11 cellular contexts compared by ENCODE assay signal in the genomic region with DNA sequence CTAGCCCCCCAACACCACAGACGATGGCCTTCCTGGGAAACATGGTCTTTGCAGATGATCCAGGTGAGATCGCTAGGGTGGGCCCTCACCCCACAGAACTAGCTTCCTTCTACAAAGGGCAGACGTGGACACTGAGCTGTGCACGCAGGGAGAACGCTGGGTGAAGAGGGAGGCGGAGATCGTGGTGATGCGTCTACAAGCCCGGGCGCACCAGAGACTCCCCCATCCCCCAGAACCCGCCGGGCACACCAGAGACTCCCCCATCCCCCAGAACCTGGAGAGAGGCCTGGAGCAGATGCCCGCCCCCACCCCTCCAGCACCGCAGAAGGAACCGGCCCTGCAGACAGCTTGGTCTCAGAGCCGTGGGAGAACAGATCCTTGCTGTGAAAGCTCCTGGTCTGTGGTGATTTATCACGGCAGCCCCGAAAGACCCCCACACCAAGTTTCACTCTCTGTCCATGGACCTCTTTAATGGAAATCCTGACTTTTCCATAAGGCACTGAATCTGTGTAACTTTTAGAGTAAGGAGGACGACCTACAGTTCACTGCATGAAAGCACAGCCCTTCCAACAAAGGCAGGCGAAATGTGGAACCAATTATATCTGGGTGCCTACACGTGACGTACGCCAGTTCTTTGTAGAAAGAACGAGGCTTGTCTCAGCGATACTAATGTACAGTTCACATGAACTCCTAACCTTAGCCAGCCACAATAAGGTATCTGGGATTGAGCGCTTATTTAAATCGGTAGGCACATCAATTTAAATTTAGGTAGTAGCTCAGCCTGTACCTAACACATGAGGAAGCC.
DNase-seq lines count a peak whose midpoint lies in the region; ATAC-seq, FAIRE-seq and TF ChIP-seq lines count a peak whose summit lies in the region.
"Had no signal": no experiment of that assay in that cellular context is flagged by ENCODE, and none has a peak within 500 bp of the region (broad histone marks: within the 10 kb centered on the region; RNA-seq: fewer than 3 reads in every experiment).

No MANE protein-coding gene starts in this region.

- no peak for FAIRE-seq in frontal cortex (lab: Jason Lieb, UNC)

- no peaks in the 10 kb centered on the region for H3K36me3 ChIP-seq in left ventricle myocardium inferior

- no peak overlapping the region for H3K4me3 ChIP-seq in left ventricle myocardium inferior

- H3K4me3 Mint-ChIP-seq in activated T-cell treated with anti-CD3 and anti-CD28 coated beads, Interleukin-2, amount 50 U/mL, for 24 hours: no peak overlapping the region
- no peak overlapping the region for H3K4me3 Mint-ChIP-seq in activated T-cell treated with anti-CD3 and anti-CD28 coated beads, Interleukin-2, amount 50 U/mL, for 4 hours
- no peak overlapping the region for H3K4me3 Mint-ChIP-seq in activated CD4-positive, alpha-beta memory T cell treated with anti-CD3 and anti-CD28 coated beads, Interleukin-2, amount 10 ng/mL, durations not matched to agents 7 days and 5 days

- CTCF ChIA-PET in activated CD4-positive, alpha-beta memory T cell treated with anti-CD3 and anti-CD28 coated beads, Interleukin-2, amount 10 ng/mL, durations not matched to agents 7 days and 5 days (lab: Charles Lee): no interaction called here

- H3K27ac ChIP-seq in left ventricle myocardium inferior (replicated peaks): no peak overlapping the region

- H3K27me3 Mint-ChIP-seq in activated T-cell treated with anti-CD3 and anti-CD28 coated beads, Interleukin-2, amount 50 U/mL, for 24 hours: no peaks in the 10 kb centered on the region
- H3K27me3 Mint-ChIP-seq in activated T-cell treated with anti-CD3 and anti-CD28 coated beads, Interleukin-2, amount 50 U/mL, for 4 hours (ENCODE audit: low read depth): no peaks in the 10 kb centered on the region
- H3K27me3 Mint-ChIP-seq in activated CD4-positive, alpha-beta memory T cell treated with anti-CD3 and anti-CD28 coated beads, Interleukin-2, amount 10 ng/mL, durations not matched to agents 7 days and 5 days: no peaks in the 10 kb centered on the region

- no peak for TF ChIP-seq CTCF in left ventricle myocardium inferior (IDR thresholded peaks at IDR 0.05; ENCODE audit: borderline replicate concordance)

- no peaks in the 10 kb centered on the region for H3K9me3 ChIP-seq in left ventricle myocardium inferior (replicated peaks)

- H3K36me3 Mint-ChIP-seq in activated T-cell treated with anti-CD3 and anti-CD28 coated beads, Interleukin-2, amount 50 U/mL, for 24 hours (ENCODE audit: low read depth): peaks cover 44% of the 10 kb centered on the region
- peaks cover 7% of the 10 kb centered on the region for H3K36me3 Mint-ChIP-seq in activated T-cell treated with anti-CD3 and anti-CD28 coated beads, Interleukin-2, amount 50 U/mL, for 4 hours (ENCODE audit: insufficient read depth)
- peaks cover 19% of the 10 kb centered on the region for H3K36me3 Mint-ChIP-seq in activated CD4-positive, alpha-beta memory T cell treated with anti-CD3 and anti-CD28 coated beads, Interleukin-2, amount 10 ng/mL, durations not matched to agents 7 days and 5 days (ENCODE audit: low read depth)

- intact Hi-C loops in left ventricle myocardium inferior (cut with micrococcal nuclease): no loop called here

- H3K27ac Mint-ChIP-seq in activated T-cell treated with anti-CD3 and anti-CD28 coated beads, Interleukin-2, amount 50 U/mL, for 24 hours: peak overlapping the region; percentile 94
- H3K27ac Mint-ChIP-seq in activated CD4-positive, alpha-beta memory T cell treated with anti-CD3 and anti-CD28 coated beads, Interleukin-2, amount 10 ng/mL, durations not matched to agents 7 days and 5 days: peak overlapping the region; percentile 65

- DNase-seq in activated T-cell treated with anti-CD3 and anti-CD28 coated beads, Interleukin-2, amount 50 U/mL, for 24 hours: no peak
- DNase-seq in activated T-cell treated with anti-CD3 and anti-CD28 coated beads, Interleukin-2, amount 50 U/mL, for 4 hours: no peak
- DNase-seq in activated CD4-positive, alpha-beta memory T cell treated with anti-CD3 and anti-CD28 coated beads, Interleukin-2, amount 10 ng/mL, durations not matched to agents 7 days and 5 days: no peak
- DNase-seq in fibroblast of the conjunctiva (ENCODE audit: low read depth): peak; percentile 72
- DNase-seq in smooth muscle cell of the brain vasculature (ENCODE audit: low read depth, low spot score): peak; percentile 60
- no peak for DNase-seq in left ventricle myocardium inferior
- DNase-seq in frontal cortex (ENCODE audit: low spot score in 2 of 2): no peak
- DNase-seq in ureter (ENCODE audit: low spot score): no peak
- DNase-seq: ACHN, KBM-7, NCI-H2081 treated with DMSO at 0.1 percent for 48 hours had no signal

- no peak for ATAC-seq in activated T-cell treated with anti-CD3 and anti-CD28 coated beads, Interleukin-2, amount 50 U/mL, for 4 hours

- H3K4me1 ChIP-seq in left ventricle myocardium inferior: peaks cover 56% of the 10 kb centered on the region

- no peaks in the 10 kb centered on the region for H3K9me3 Mint-ChIP-seq in activated T-cell treated with anti-CD3 and anti-CD28 coated beads, Interleukin-2, amount 50 U/mL, for 24 hours
- no peaks in the 10 kb centered on the region for H3K9me3 Mint-ChIP-seq in activated T-cell treated with anti-CD3 and anti-CD28 coated beads, Interleukin-2, amount 50 U/mL, for 4 hours
- no peaks in the 10 kb centered on the region for H3K9me3 Mint-ChIP-seq in activated CD4-positive, alpha-beta memory T cell treated with anti-CD3 and anti-CD28 coated beads, Interleukin-2, amount 10 ng/mL, durations not matched to agents 7 days and 5 days

- POLR2A ChIA-PET in activated CD4-positive, alpha-beta memory T cell treated with anti-CD3 and anti-CD28 coated beads, Interleukin-2, amount 10 ng/mL, durations not matched to agents 7 days and 5 days (lab: Charles Lee): no interaction called here

- H3K27me3 ChIP-seq in left ventricle myocardium inferior (ENCODE audit: low read depth): no peaks in the 10 kb centered on the region

- peaks cover 76% of the 10 kb centered on the region for H3K4me1 Mint-ChIP-seq in activated T-cell treated with anti-CD3 and anti-CD28 coated beads, Interleukin-2, amount 50 U/mL, for 24 hours (ENCODE audit: low read depth)
- H3K4me1 Mint-ChIP-seq in activated T-cell treated with anti-CD3 and anti-CD28 coated beads, Interleukin-2, amount 50 U/mL, for 4 hours (ENCODE audit: low read depth): peaks cover 70% of the 10 kb centered on the region
- H3K4me1 Mint-ChIP-seq in activated CD4-positive, alpha-beta memory T cell treated with anti-CD3 and anti-CD28 coated beads, Interleukin-2, amount 10 ng/mL, durations not matched to agents 7 days and 5 days: peaks cover 50% of the 10 kb centered on the region

Comparison
In these comparisons a context has a peak if more than half of its experiments do, and no peak if none do; other contexts are left out.
1. DNase-seq: peak in fibroblast of the conjunctiva (single experiment) and smooth muscle cell of the brain vasculature (single experiment); none in activated T-cell treated with anti-CD3 and anti-CD28 coated beads, Interleukin-2, amount 50 U/mL, for 24 hours (single experiment), activated T-cell treated with anti-CD3 and anti-CD28 coated beads, Interleukin-2, amount 50 U/mL, for 4 hours (single experiment), activated CD4-positive, alpha-beta memory T cell treated with anti-CD3 and anti-CD28 coated beads, Interleukin-2, amount 10 ng/mL, durations not matched to agents 7 days and 5 days (single experiment), left ventricle myocardium inferior (single experiment), frontal cortex (0 of 2) and ureter (single experiment).